ENCODE assay signal across 10 cellular contexts in the genomic region with DNA sequence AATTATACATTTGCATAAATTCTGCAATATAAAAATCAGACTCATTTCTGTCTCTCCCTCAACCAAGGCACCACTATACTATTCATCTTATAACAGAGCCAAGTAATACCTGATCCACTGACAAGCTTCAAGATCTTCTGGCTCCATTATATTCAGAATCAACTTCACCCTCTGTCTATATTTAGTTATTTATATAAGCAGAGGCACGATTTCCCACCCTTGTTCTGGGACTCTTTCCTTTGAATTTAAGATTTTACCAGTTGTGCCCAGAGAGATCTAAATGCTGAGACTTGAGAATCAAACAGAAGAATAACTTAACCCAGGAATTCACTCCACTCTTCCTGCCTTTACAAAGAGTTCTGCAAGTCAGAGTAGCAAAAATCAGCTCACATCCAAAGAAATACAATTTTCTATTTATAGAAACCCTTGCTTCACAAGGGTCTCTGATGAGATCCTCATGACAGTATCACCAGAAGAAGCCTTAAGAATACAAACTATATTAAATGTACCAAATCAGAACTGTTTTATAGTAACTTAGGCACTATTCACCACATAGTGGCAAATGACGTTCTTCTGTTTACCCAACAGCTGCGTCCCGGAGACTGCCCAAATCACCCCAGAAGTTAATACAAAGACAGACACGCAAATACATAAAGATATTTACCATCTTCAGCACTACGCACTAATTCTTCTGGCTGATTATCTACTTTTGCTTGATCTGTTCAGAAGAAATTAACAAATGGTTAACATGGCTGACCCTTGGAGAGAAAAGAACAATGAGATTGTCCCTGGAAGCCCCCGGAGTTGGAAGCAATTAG. TPM values are rescaled to one million over a fixed set of nuclear protein-coding genes. Genes with fewer than 3 reads are reported as not detected.
DNase-seq lines count a peak whose midpoint lies in the region; ATAC-seq and TF ChIP-seq lines count a peak whose summit lies in the region.
"Had no signal": no experiment of that assay in that cellular context is flagged by ENCODE, and none has a peak within 500 bp of the region (broad histone marks: within the 10 kb centered on the region; RNA-seq: fewer than 3 reads in every experiment).

No MANE protein-coding gene starts in this region.

- H3K36me3 Mint-ChIP-seq in MCF 10A (ENCODE audit: insufficient read depth, unreplicated experiment), result no peaks in the 10 kb centered on the region

- DNase-seq in breast epithelium (ENCODE audit: low spot score in 2 of 2), result no peak
- no peak for DNase-seq in MCF 10A (ENCODE audit: unreplicated experiment)
- DNase-seq in esophagus muscularis mucosa (ENCODE audit: extremely low spot score), result no peak
- DNase-seq in myocyte (ENCODE audit: low read depth), result peak; percentile 29
- DNase-seq in upper lobe of left lung, result no peak
- no peak for DNase-seq in aorta
- DNase-seq in DMS 273 (lab: John Stamatoyannopoulos, UW; ENCODE audit: unreplicated experiment), result no peak
- no peak for DNase-seq in dermis blood vessel endothelial cell
- DNase-seq: activated naive CD4-positive, alpha-beta T cell treated with anti-CD3 and anti-CD28 coated beads for 36 hours had no signal

- H3K27me3 Mint-ChIP-seq in MCF 10A (ENCODE audit: insufficient read depth, unreplicated experiment), result no peaks in the 10 kb centered on the region
- H3K27me3 Mint-ChIP-seq: natural killer cell treated with Interleukin-12 subunit alpha and Interleukin-12 subunit beta and Interleukin-15 and Interleukin-18, amount 100 ng/mL, for 72 hours had no signal

- POLR2A ChIA-PET in MCF 10A (lab: Yijun Ruan, JAX), result no interaction called here

- H3K36me3 ChIP-seq in breast epithelium (no peaks in the 10 kb centered on the region), esophagus muscularis mucosa (no peaks in the 10 kb centered on the region), upper lobe of left lung (no peaks in the 10 kb centered on the region), aorta (ENCODE audit: control insufficient read depth in 1 of 2, insufficient read depth in 2 of 2, low read length in 1 of 2) (no peaks in the 10 kb centered on the region)

- peaks cover 13% of the 10 kb centered on the region for H3K4me1 Mint-ChIP-seq in MCF 10A (ENCODE audit: insufficient read depth, unreplicated experiment)

- TF ChIP-seq EP300 in esophagus muscularis mucosa (IDR thresholded peaks at IDR 0.05) (no peak), upper lobe of left lung (IDR thresholded peaks at IDR 0.05) (no peak)

- no peak overlapping the region for H3K27ac Mint-ChIP-seq in MCF 10A (ENCODE audit: low read depth, unreplicated experiment)
- H3K27ac Mint-ChIP-seq: activated naive CD4-positive, alpha-beta T cell treated with anti-CD3 and anti-CD28 coated beads for 36 hours; natural killer cell treated with Interleukin-12 subunit alpha and Interleukin-12 subunit beta and Interleukin-15 and Interleukin-18, amount 100 ng/mL, for 72 hours had no signal

- TF ChIP-seq POLR2A in breast epithelium (IDR thresholded peaks at IDR 0.05), result no peak
- no peak for TF ChIP-seq POLR2A in esophagus muscularis mucosa (IDR thresholded peaks at IDR 0.05; ENCODE audit: low read depth)
- TF ChIP-seq POLR2A in upper lobe of left lung (IDR thresholded peaks at IDR 0.05), result no peak

- no peak for TF ChIP-seq CTCF in breast epithelium (IDR thresholded peaks at IDR 0.05)
- TF ChIP-seq CTCF in MCF 10A (IDR thresholded peaks at IDR 0.05; ENCODE audit: unreplicated experiment), result no peak
- no peak for TF ChIP-seq CTCF in esophagus muscularis mucosa (IDR thresholded peaks at IDR 0.05)
- TF ChIP-seq CTCF in upper lobe of left lung (IDR thresholded peaks at IDR 0.05), result no peak

- CTCF ChIA-PET in MCF 10A (lab: Yijun Ruan, JAX), result interaction anchor here (0.6 to 1.5 kb wide), 7 partner anchors 19 to 492 kb away, joined by 3 to 5 read pairs (median 3); no protein-coding TSS in a partner anchor

- H3K27ac ChIP-seq in breast epithelium (peak overlapping the region in 1 of 2 donors; percentile 70), esophagus muscularis mucosa (replicated peaks in 1 of 4) (peak overlapping the region in 3 of 4 donors; percentile 8 to 41 (median 10)), upper lobe of left lung (peak overlapping the region in 3 of 4 donors; percentile 9 to 78 (median 60)), aorta (ENCODE audit: low read depth in 1 of 2, low read length in 2 of 2) (peak overlapping the region in 1 of 2 donors; percentile 57)

- H3K9me3 Mint-ChIP-seq in MCF 10A (ENCODE audit: unreplicated experiment), result no peaks in the 10 kb centered on the region
- H3K9me3 Mint-ChIP-seq: activated naive CD4-positive, alpha-beta T cell treated with anti-CD3 and anti-CD28 coated beads for 36 hours; natural killer cell treated with Interleukin-12 subunit alpha and Interleukin-12 subunit beta and Interleukin-15 and Interleukin-18, amount 100 ng/mL, for 72 hours had no signal

- H3K4me3 Mint-ChIP-seq in MCF 10A (ENCODE audit: unreplicated experiment), result no peak overlapping the region
- H3K4me3 Mint-ChIP-seq: activated naive CD4-positive, alpha-beta T cell treated with anti-CD3 and anti-CD28 coated beads for 36 hours; natural killer cell treated with Interleukin-12 subunit alpha and Interleukin-12 subunit beta and Interleukin-15 and Interleukin-18, amount 100 ng/mL, for 72 hours had no signal

- 71% methylated on average over 7 of the region's 7 CpGs for WGBS in esophagus muscularis mucosa
- WGBS in upper lobe of left lung, 2 donors, result 57 to 64% methylated on average over 7 of the region's 7 CpGs
- WGBS in aorta, 2 donors, result 8 to 14% methylated on average over 7 of the region's 7 CpGs

- no peaks in the 10 kb centered on the region for H3K9me3 ChIP-seq in breast epithelium
- H3K9me3 ChIP-seq in esophagus muscularis mucosa, result no peaks in the 10 kb centered on the region
- no peaks in the 10 kb centered on the region for H3K9me3 ChIP-seq in upper lobe of left lung
- no peaks in the 10 kb centered on the region for H3K9me3 ChIP-seq in aorta (ENCODE audit: control insufficient read depth, low read length)

- no peaks in the 10 kb centered on the region for H3K4me1 ChIP-seq in breast epithelium
- peaks cover 0 to 10% (median 0%) of the 10 kb centered on the region in 4 donors for H3K4me1 ChIP-seq in esophagus muscularis mucosa
- H3K4me1 ChIP-seq in upper lobe of left lung, result no peaks in the 10 kb centered on the region
- H3K4me1 ChIP-seq in aorta (ENCODE audit: control insufficient read depth in 1 of 2, insufficient read depth in 2 of 2, low read length in 2 of 2), result peaks cover 0 to 3% of the 10 kb centered on the region in 2 donors

- intact Hi-C loops in breast epithelium (cut with DNase I; ENCODE audit: low total_unique reads) (no loop called here), MCF 10A (cut with micrococcal nuclease) (no loop called here), esophagus muscularis mucosa (cut with DNase I) (no loop called here), aorta (cut with DNase I) (loop anchor here in 1 of 2 donors (10.0 kb wide), 1 partner anchor 106 kb away; no protein-coding TSS in a partner anchor)

- H3K4me3 ChIP-seq in breast epithelium (peak overlapping the region; percentile 9 to 46 (median 12)), esophagus muscularis mucosa (peak overlapping the region; percentile 8 to 30 (median 22)), upper lobe of left lung (peak overlapping the region in 2 of 4 donors; percentile 5 to 14), aorta (ENCODE audit: low read length in 2 of 2) (peak overlapping the region in 1 of 2 donors; percentile 3)

- no peaks in the 10 kb centered on the region for H3K27me3 ChIP-seq in breast epithelium
- H3K27me3 ChIP-seq in esophagus muscularis mucosa, result no peaks in the 10 kb centered on the region
- H3K27me3 ChIP-seq in upper lobe of left lung, result no peaks in the 10 kb centered on the region
- H3K27me3 ChIP-seq in aorta (ENCODE audit: control insufficient read depth in 1 of 2, insufficient read depth in 2 of 2, low read length in 1 of 2), result no peaks in the 10 kb centered on the region

- peak in 1 of 2 donors; percentile 7 for ATAC-seq in upper lobe of left lung (ENCODE audit: low FRiP score in 2 of 2)
- no peak for ATAC-seq in aorta (ENCODE audit: low FRiP score)
- ATAC-seq: natural killer cell treated with Interleukin-12 subunit alpha and Interleukin-12 subunit beta and Interleukin-15 and Interleukin-18, amount 100 ng/mL, for 72 hours had no signal

- no TSS peak for BruUV-seq in MCF 10A (replicated peaks; lab: Mats Ljungman, UMichigan)

RNA-seq across cellular contexts. Expression of a gene that starts 32.3 kb away (rescaled TPM):
- total RNA-seq in breast epithelium (1 to 10 TPM; 1.6 to 2.6 (median 2.6) TPM), MCF 10A (2022) (not detected in 2 replicates), esophagus muscularis mucosa (1 to 10 TPM in 3 of 4 donors, under 1 TPM in 1; 0.83 to 2.9 (median 2.5) TPM), myocyte (2.5 and 3.5 TPM in 2 replicates), upper lobe of left lung (10 to 100 TPM in 1 of 6 donors, 1 to 10 TPM in 4, under 1 TPM in 1; 0.46 to 14.7 (median 2.8) TPM), aorta (1 to 10 TPM; 1.1 to 1.9 TPM), dermis blood vessel endothelial cell (not detected in 2 replicates)
- 2.8 TPM for polyA plus RNA-seq in myocyte (2012)
- 1 to 10 TPM; 1.6 TPM for polyA plus RNA-seq in aorta
- total RNA-seq: activated naive CD4-positive, alpha-beta T cell treated with anti-CD3 and anti-CD28 coated beads for 36 hours had no signal

RNA-seq across cellular contexts. Expression of a gene that starts 53.4 kb away (rescaled TPM):
- total RNA-seq in breast epithelium (100 to 1,000 TPM in 2 of 3 donors, 10 to 100 TPM in 1; 49.6 to 120 (median 107) TPM), MCF 10A (2022) (34.3 and 36.0 TPM in 2 replicates), esophagus muscularis mucosa (10 to 100 TPM; 34.8 to 60.6 (median 37.0) TPM), myocyte (29.7 and 34.4 TPM in 2 replicates), upper lobe of left lung (100 to 1,000 TPM in 2 of 6 donors, 10 to 100 TPM in 4; 30.8 to 267 (median 66.6) TPM), aorta (10 to 100 TPM; 44.5 to 59.1 TPM), dermis blood vessel endothelial cell (27.9 and 45.9 TPM in 2 replicates)
- polyA plus RNA-seq in myocyte (2012), result 21.3 TPM
- 10 to 100 TPM; 19.5 to 69.2 TPM for polyA plus RNA-seq in aorta
